Comparison of ENCODE assay signal across 2 cellular contexts in genomic region chr19:40059624-40060023, GRCh38.
TF ChIP-seq lines count a peak whose summit lies in the region.

No MANE protein-coding gene starts in this region.

TF ChIP-seq in A549, 52 proteins besides CTCF, POLR2A, EP300 and RAD21:
- TF ChIP-seq CBX2 (IDR thresholded peaks at IDR 0.05; ENCODE audit: borderline replicate concordance, low read depth): no peak
- no peak for TF ChIP-seq PHF8 (IDR thresholded peaks at IDR 0.05; ENCODE audit: borderline replicate concordance, low read depth)
- no peak for TF ChIP-seq HES2 (IDR thresholded peaks at IDR 0.05)
- no peak for TF ChIP-seq FOSB (CRISPR knock-in tag; IDR thresholded peaks at IDR 0.05)
- TF ChIP-seq BCL3 (IDR thresholded peaks at IDR 0.05): no peak
- TF ChIP-seq HOXA7 (CRISPR knock-in tag; IDR thresholded peaks at IDR 0.05): no peak
- no peak for TF ChIP-seq ELK1 (IDR thresholded peaks at IDR 0.05; ENCODE audit: low read depth, low read length)
- TF ChIP-seq TFCP2L1 (CRISPR knock-in tag; IDR thresholded peaks at IDR 0.05): no peak

TF ChIP-seq in H1, 55 proteins besides CTCF, POLR2A, EP300 and RAD21:
- TF ChIP-seq MAFK (IDR thresholded peaks at IDR 0.05; ENCODE audit: low read depth, low read length) (no peak), YY1 (IDR thresholded peaks at IDR 0.05; ENCODE audit: low read depth, low read length) (no peak), ZNF274 (IDR thresholded peaks at IDR 0.05; ENCODE audit: borderline replicate concordance, extremely low read depth, low read length) (no peak), SRF (IDR thresholded peaks at IDR 0.05; ENCODE audit: low read depth, low read length) (no peak), CEBPB (IDR thresholded peaks at IDR 0.05; ENCODE audit: low read depth, low read length) (no peak), FOSL1 (IDR thresholded peaks at IDR 0.05; ENCODE audit: insufficient read depth, low read depth, low read length) (no peak), E2F6 (IDR thresholded peaks at IDR 0.05) (no peak), TBP (IDR thresholded peaks at IDR 0.05; ENCODE audit: low read depth, low read length) (no peak)
